ENCODE assay signal across 8 cellular contexts in the genomic region with DNA sequence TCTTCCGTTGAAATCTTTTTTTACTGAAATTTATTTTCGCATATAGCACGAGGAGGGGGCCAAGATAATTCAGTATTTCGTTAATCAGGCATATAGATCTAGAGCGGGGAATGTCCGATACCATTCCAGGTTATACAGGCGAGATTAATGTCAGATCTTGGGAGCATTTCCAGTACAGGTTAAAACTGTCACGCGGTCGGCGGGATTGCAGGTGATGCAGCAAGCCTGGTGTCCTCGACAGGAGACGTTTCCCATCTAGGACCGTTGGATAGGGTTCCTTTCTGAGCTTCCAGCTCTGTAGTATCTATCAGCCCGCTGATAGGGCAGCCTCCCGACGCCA. TPM values are rescaled to one million over a fixed set of nuclear protein-coding genes. Genes with fewer than 3 reads are reported as not detected.
A peak's percentile ranks its signal among the peaks of the same experiment; 100 is the strongest.
DNase-seq lines count a peak whose midpoint lies in the region; ATAC-seq and TF ChIP-seq lines count a peak whose summit lies in the region.

No MANE protein-coding gene starts in this region.

- H3K27me3 Mint-ChIP-seq in activated naive CD8-positive, alpha-beta T cell treated with anti-CD3 and anti-CD28 coated beads, Interleukin-2, amount 50 U/mL, for 24 hours, result no peaks in the 10 kb centered on the region

- no peak for ATAC-seq in activated naive CD8-positive, alpha-beta T cell treated with anti-CD3 and anti-CD28 coated beads, Interleukin-2, amount 50 U/mL, for 24 hours

- peak overlapping the region; percentile 87 for H3K27ac ChIP-seq in suprapubic skin

- DNase-seq in NCI-H2029 treated with DMSO at 0.1 percent for 48 hours (lab: John Stamatoyannopoulos, UW) (peak; percentile 97), NCI-H2029 (lab: John Stamatoyannopoulos, UW) (no peak), kidney epithelial cell (ENCODE audit: low read depth) (no peak), suprapubic skin (ENCODE audit: low spot score in 2 of 2) (no peak), AG08396 (ENCODE audit: low spot score) (no peak), HK-2 (ENCODE audit: unreplicated experiment) (no peak)
- no peak for DNase-seq in activated naive CD8-positive, alpha-beta T cell treated with anti-CD3 and anti-CD28 coated beads, Interleukin-2, amount 50 U/mL, for 24 hours
- no peak for DNase-seq in stimulated activated CD4-positive, alpha-beta T cell treated with anti-CD3 and anti-CD28 coated beads, Interleukin-4, amount 100 ng/mL, for 4 hours

- WGBS in suprapubic skin, result 19% methylated on average over 17 of the region's 17 CpGs

- peaks cover 12% of the 10 kb centered on the region for H3K36me3 Mint-ChIP-seq in activated naive CD8-positive, alpha-beta T cell treated with anti-CD3 and anti-CD28 coated beads, Interleukin-2, amount 50 U/mL, for 24 hours (ENCODE audit: low read depth)

- no peaks in the 10 kb centered on the region for H3K9me3 Mint-ChIP-seq in activated naive CD8-positive, alpha-beta T cell treated with anti-CD3 and anti-CD28 coated beads, Interleukin-2, amount 50 U/mL, for 24 hours

- H3K27me3 ChIP-seq in kidney epithelial cell (ENCODE audit: control insufficient read depth, insufficient read depth, low read length) (no peaks in the 10 kb centered on the region), suprapubic skin (no peaks in the 10 kb centered on the region)

- TF ChIP-seq CTCF in kidney epithelial cell (IDR thresholded peaks at IDR 0.05; ENCODE audit: insufficient read depth, low read length, poor library complexity, severe bottlenecking) (no peak), suprapubic skin (IDR thresholded peaks at IDR 0.05) (no peak)

- no peak for TF ChIP-seq POLR2A in suprapubic skin (IDR thresholded peaks at IDR 0.05)

- peaks cover 38% of the 10 kb centered on the region for H3K4me1 Mint-ChIP-seq in activated naive CD8-positive, alpha-beta T cell treated with anti-CD3 and anti-CD28 coated beads, Interleukin-2, amount 50 U/mL, for 24 hours

- peaks cover 1% of the 10 kb centered on the region for H3K36me3 ChIP-seq in kidney epithelial cell (ENCODE audit: control insufficient read depth, insufficient read depth, low read length)
- H3K36me3 ChIP-seq in suprapubic skin, result no peaks in the 10 kb centered on the region

- H3K9me3 ChIP-seq in suprapubic skin, result no peaks in the 10 kb centered on the region

- no peak for TF ChIP-seq EP300 in suprapubic skin (IDR thresholded peaks at IDR 0.05)

- H3K27ac Mint-ChIP-seq in activated naive CD8-positive, alpha-beta T cell treated with anti-CD3 and anti-CD28 coated beads, Interleukin-2, amount 50 U/mL, for 24 hours, result peak overlapping the region; percentile 86

- peaks cover 24% of the 10 kb centered on the region for H3K4me1 ChIP-seq in suprapubic skin

- peak overlapping the region; percentile 89 for H3K4me3 Mint-ChIP-seq in activated naive CD8-positive, alpha-beta T cell treated with anti-CD3 and anti-CD28 coated beads, Interleukin-2, amount 50 U/mL, for 24 hours

- H3K4me3 ChIP-seq in kidney epithelial cell (ENCODE audit: low read depth, low read length) (peak overlapping the region; percentile 93), suprapubic skin (peak overlapping the region; percentile 87)

RNA-seq across cellular contexts. Expression of gene ABHD10, which starts 0.4 kb away (rescaled TPM):
- total RNA-seq in kidney epithelial cell (17.1 and 17.6 TPM in 2 replicates), suprapubic skin (10 to 100 TPM; 10.7 to 17.0 (median 12.7) TPM)

RNA-seq across cellular contexts. Expression of gene TAGLN3, which starts 20.3 kb away (rescaled TPM):
- 1.6 and 3.7 TPM in 2 replicates for total RNA-seq in kidney epithelial cell
- under 1 TPM in 2 of 4 donors, not detected in 2; 0.60 to 0.98 TPM for total RNA-seq in suprapubic skin

RNA-seq across cellular contexts. Expression of gene TMPRSS7, which starts 56.1 kb away (rescaled TPM):
- not detected in 2 replicates for total RNA-seq in kidney epithelial cell
- 1 to 10 TPM in 1 of 4 donors, under 1 TPM in 2, not detected in 1; 0.40 to 1.0 (median 0.49) TPM for total RNA-seq in suprapubic skin
